12 cellular contexts compared by ENCODE assay signal in the genomic region with DNA sequence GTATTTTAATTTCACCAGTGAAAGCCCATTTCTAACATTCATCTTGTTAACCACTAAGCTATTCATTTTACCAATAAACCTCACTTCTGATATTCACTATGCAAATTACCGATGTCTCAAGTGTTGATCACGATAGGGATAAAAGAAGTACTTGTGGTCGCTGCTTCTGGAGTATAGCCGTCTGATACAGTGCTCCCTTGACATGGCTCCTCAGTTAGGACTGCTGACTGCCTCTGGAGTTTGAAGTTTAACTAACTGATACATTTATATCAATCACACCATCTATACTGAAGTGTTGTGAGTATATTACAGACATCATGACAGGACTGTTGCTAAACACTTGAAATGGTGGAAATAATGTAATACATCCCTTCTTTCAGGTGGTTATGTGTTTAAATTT.
"Had no signal": no experiment of that assay in that cellular context is flagged by ENCODE, and none has a peak within 500 bp of the region (broad histone marks: within the 10 kb centered on the region; RNA-seq: fewer than 3 reads in every experiment).

No MANE protein-coding gene starts in this region.

- FAIRE-seq: keratinocyte had no signal

- H3K27me3 Mint-ChIP-seq: activated naive CD4-positive, alpha-beta T cell treated with anti-CD3 and anti-CD28 coated beads, Interleukin-2, amount 10 ng/mL, durations not matched to agents 7 days and 5 days had no signal

- DNase-seq: activated CD4-positive, alpha-beta T cell treated with anti-CD3 and anti-CD28 coated beads for 48 hours; activated naive CD4-positive, alpha-beta T cell treated with anti-CD3 and anti-CD28 coated beads, Interleukin-2, amount 10 ng/mL, durations not matched to agents 7 days and 5 days; adrenal gland; erythroblast; gastrocnemius medialis; left lung; mammary epithelial cell; stimulated activated CD4-positive, alpha-beta T cell treated with anti-CD3 and anti-CD28 coated beads, Interleukin-12 subunit alpha, Interleukin-12 subunit beta, amount 100 ng/mL, for 4 hours; stimulated activated CD4-positive, alpha-beta T cell treated with anti-CD3 and anti-CD28 coated beads, Interleukin-2, amount 100 ng/mL, for 24 hours; upper lobe of right lung had no signal

- H3K27ac Mint-ChIP-seq: stimulated activated effector memory CD8-positive, alpha-beta T cell treated with anti-CD3 and anti-CD28 coated beads, Interleukin-12 subunit alpha, Interleukin-12 subunit beta, amount 100 ng/mL, for 72 hours had no signal

- ATAC-seq: gastrocnemius medialis; left lung; stimulated activated effector memory CD8-positive, alpha-beta T cell treated with anti-CD3 and anti-CD28 coated beads, Interleukin-12 subunit alpha, Interleukin-12 subunit beta, amount 100 ng/mL, for 72 hours; upper lobe of right lung had no signal

- H3K9me3 Mint-ChIP-seq: activated naive CD4-positive, alpha-beta T cell treated with anti-CD3 and anti-CD28 coated beads, Interleukin-2, amount 10 ng/mL, durations not matched to agents 7 days and 5 days; stimulated activated effector memory CD8-positive, alpha-beta T cell treated with anti-CD3 and anti-CD28 coated beads, Interleukin-12 subunit alpha, Interleukin-12 subunit beta, amount 100 ng/mL, for 72 hours had no signal

- H3K4me3 Mint-ChIP-seq: activated naive CD4-positive, alpha-beta T cell treated with anti-CD3 and anti-CD28 coated beads, Interleukin-2, amount 10 ng/mL, durations not matched to agents 7 days and 5 days had no signal

- H3K36me3 Mint-ChIP-seq: activated naive CD4-positive, alpha-beta T cell treated with anti-CD3 and anti-CD28 coated beads, Interleukin-2, amount 10 ng/mL, durations not matched to agents 7 days and 5 days; stimulated activated effector memory CD8-positive, alpha-beta T cell treated with anti-CD3 and anti-CD28 coated beads, Interleukin-12 subunit alpha, Interleukin-12 subunit beta, amount 100 ng/mL, for 72 hours had no signal
